Comparison of ENCODE assay signal across 35 cellular contexts in genomic region chr17:36786867-36787266, GRCh38.
DNase-seq lines count a peak whose midpoint lies in the region; ATAC-seq, FAIRE-seq and TF ChIP-seq lines count a peak whose summit lies in the region.
"Had no signal": no experiment of that assay in that cellular context is flagged by ENCODE, and none has a peak within 500 bp of the region (broad histone marks: within the 10 kb centered on the region; RNA-seq: fewer than 3 reads in every experiment).

No MANE protein-coding gene starts in this region.

- H3K9me3 Mint-ChIP-seq in activated CD4-positive, alpha-beta memory T cell treated with anti-CD3 and anti-CD28 coated beads for 36 hours, result no peaks in the 10 kb centered on the region
- no peaks in the 10 kb centered on the region for H3K9me3 Mint-ChIP-seq in activated CD4-positive, alpha-beta memory T cell treated with anti-CD3 and anti-CD28 coated beads, Interleukin-2, amount 10 ng/mL, durations not matched to agents 7 days and 5 days
- H3K9me3 Mint-ChIP-seq: CD4-positive, alpha-beta T cell; CD8-positive, alpha-beta T cell had no signal

- in situ Hi-C loops in K562 (cut with MboI), result no loop called here

- TF ChIP-seq EP300 in K562 (IDR thresholded peaks at IDR 0.05; ENCODE audit: low read length), result no peak

- H3K4me2 ChIP-seq in K562 (ENCODE audit: insufficient read depth, low read length), result no peak overlapping the region
- H3K4me2 ChIP-seq: A549; BLaER1; BLaER1 treated with 17β-estradiol and CSF1 and Interleukin-3, amounts not matched to agents 10 nM and 100 nM had no signal

- H3K27ac ChIP-seq in HEK293 (ENCODE audit: extremely low read depth, low read depth, low read length) (no peak overlapping the region), K562 (ENCODE audit: extremely low read depth, low read depth, low read length) (no peak overlapping the region)
- H3K27ac ChIP-seq: 22Rv1; A549; BLaER1; BLaER1 treated with 17β-estradiol and CSF1 and Interleukin-3, amounts not matched to agents 10 nM and 100 nM; C4-2B had no signal

- FAIRE-seq in K562 (lab: Jason Lieb, UNC), result no peak
- FAIRE-seq: A204.1, A549, D721Med had no signal

- H3K27me3 ChIP-seq in K562 (ENCODE audit: control insufficient read depth in 2 of 2, insufficient read depth in 2 of 2, low read length in 2 of 2), result peaks cover 3 to 39% of the 10 kb centered on the region in 2 experiments; a peak in 4 of 5 replicates
- H3K27me3 ChIP-seq: BE2C; BLaER1; BLaER1 treated with 17β-estradiol and CSF1 and Interleukin-3, amounts not matched to agents 10 nM and 100 nM had no signal

- H3K4me3 ChIP-seq in HEK293 (ENCODE audit: low read depth, low read length) (no peak overlapping the region), K562 (no peak overlapping the region)
- H3K4me3 ChIP-seq: A549; BLaER1; BLaER1 treated with 17β-estradiol and CSF1 and Interleukin-3, amounts not matched to agents 10 nM and 100 nM had no signal

- DNase-seq in activated CD4-positive, alpha-beta memory T cell treated with anti-CD3 and anti-CD28 coated beads for 36 hours, result no peak
- DNase-seq in activated CD4-positive, alpha-beta memory T cell treated with anti-CD3 and anti-CD28 coated beads, Interleukin-2, amount 10 ng/mL, durations not matched to agents 7 days and 5 days, result no peak
- DNase-seq in K562 (ENCODE audit: extremely low read depth in 1 of 4, low spot score in 3 of 4), result no peak
- DNase-seq: 8988T; ACHN; AML-193; BE2C; C1 segment of cervical spinal cord; Caco-2; Calu3; CD4-positive, alpha-beta memory T cell; CD4-positive, alpha-beta T cell; CD4-positive, CD25-positive, alpha-beta regulatory T cell; CD8-positive, alpha-beta memory T cell; CD8-positive, alpha-beta T cell; COR-L47; DMS 273 treated with DMSO at 0.1 percent for 48 hours; DMS153; DMS53; DMS79; DMS79 treated with DMSO at 0.1 percent for 48 hours; DND-41; EL had no signal

- H3K9ac ChIP-seq in K562 (ENCODE audit: insufficient read depth in 1 of 2, low read depth in 2 of 2, low read length in 2 of 2), result no peak overlapping the region
- H3K9ac ChIP-seq: BLaER1; BLaER1 treated with 17β-estradiol and CSF1 and Interleukin-3, amounts not matched to agents 10 nM and 100 nM had no signal

- no peak for TF ChIP-seq CTCF in HEK293 (tag by site-specific recombination; IDR thresholded peaks at IDR 0.05)
- no peak for TF ChIP-seq CTCF in K562 (IDR thresholded peaks at IDR 0.05 in 2 of 3, conservative IDR thresholded peaks at IDR 0.05 in 1 of 3; ENCODE audit: insufficient read depth in 2 of 3, low read depth in 1 of 3, low read length in 3 of 3)

- H3K36me3 ChIP-seq in HEK293 (ENCODE audit: control insufficient read depth in 2 of 2, insufficient read depth in 1 of 2, low read length in 2 of 2) (no peaks in the 10 kb centered on the region), K562 (ENCODE audit: control insufficient read depth, insufficient read depth, low read length) (no peaks in the 10 kb centered on the region)
- H3K36me3 ChIP-seq: BE2C; BLaER1; BLaER1 treated with 17β-estradiol and CSF1 and Interleukin-3, amounts not matched to agents 10 nM and 100 nM had no signal

- ATAC-seq in K562, result no peak
- ATAC-seq in GM19467 (IDR thresholded peaks at IDR 0.05; ENCODE audit: unreplicated experiment), result no peak
- ATAC-seq in HG02885 (IDR thresholded peaks at IDR 0.05; ENCODE audit: poor library complexity, unreplicated experiment), result no peak
- ATAC-seq: A549; CD8-positive, alpha-beta T cell had no signal

- no TSS peak for BruUV-seq in K562 (replicated peaks; lab: Mats Ljungman, UMichigan)

- WGBS in K562 (ENCODE audit: insufficient coverage, low coverage, missing lambda C conversion rate), result 0% methylated on average over 1 of the region's 2 CpGs

- H3K27me3 Mint-ChIP-seq in activated CD4-positive, alpha-beta memory T cell treated with anti-CD3 and anti-CD28 coated beads for 36 hours, result peaks cover 29% of the 10 kb centered on the region
- peaks cover 13% of the 10 kb centered on the region for H3K27me3 Mint-ChIP-seq in activated CD4-positive, alpha-beta memory T cell treated with anti-CD3 and anti-CD28 coated beads, Interleukin-2, amount 10 ng/mL, durations not matched to agents 7 days and 5 days

- POLR2A ChIA-PET in activated CD4-positive, alpha-beta memory T cell treated with anti-CD3 and anti-CD28 coated beads for 36 hours (lab: Charles Lee), result no interaction called here
- POLR2A ChIA-PET in activated CD4-positive, alpha-beta memory T cell treated with anti-CD3 and anti-CD28 coated beads, Interleukin-2, amount 10 ng/mL, durations not matched to agents 7 days and 5 days (lab: Charles Lee), result no interaction called here
- POLR2A ChIA-PET in HEK293 (lab: Yijun Ruan, JAX) (no interaction called here), K562 (lab: Yijun Ruan, JAX) (interaction anchor here (1.2 kb wide), 1 partner anchor 10 kb away, joined by 4 read pairs; no protein-coding TSS in a partner anchor)

- H2AFZ ChIP-seq in K562 (ENCODE audit: low read depth, low read length), result no peak overlapping the region

- H3K9me1 ChIP-seq in K562 (ENCODE audit: control insufficient read depth, insufficient read depth, low read length), result no peaks in the 10 kb centered on the region

- H3K4me1 ChIP-seq in HEK293 (ENCODE audit: control insufficient read depth, insufficient read depth, low read length), result no peaks in the 10 kb centered on the region
- H3K4me1 ChIP-seq in K562 (replicated peaks in 1 of 2; ENCODE audit: control insufficient read depth in 2 of 2, insufficient read depth in 2 of 2, low read length in 2 of 2), result no peaks in the 10 kb centered on the region
- H3K4me1 ChIP-seq: A549; BE2C; BLaER1; BLaER1 treated with 17β-estradiol and CSF1 and Interleukin-3, amounts not matched to agents 10 nM and 100 nM had no signal

- CTCF ChIA-PET in activated CD4-positive, alpha-beta memory T cell treated with anti-CD3 and anti-CD28 coated beads for 36 hours (lab: Charles Lee), result no interaction called here
- CTCF ChIA-PET in activated CD4-positive, alpha-beta memory T cell treated with anti-CD3 and anti-CD28 coated beads, Interleukin-2, amount 10 ng/mL, durations not matched to agents 7 days and 5 days (lab: Charles Lee), result no interaction called here
- CTCF ChIA-PET in HEK293 (lab: Yijun Ruan, JAX) (no interaction called here), K562 (lab: Yijun Ruan, JAX; ENCODE audit: low intra/inter-chr PET ratio) (no interaction called here)

- no peak overlapping the region for H3K4me3 Mint-ChIP-seq in activated CD4-positive, alpha-beta memory T cell treated with anti-CD3 and anti-CD28 coated beads for 36 hours
- no peak overlapping the region for H3K4me3 Mint-ChIP-seq in activated CD4-positive, alpha-beta memory T cell treated with anti-CD3 and anti-CD28 coated beads, Interleukin-2, amount 10 ng/mL, durations not matched to agents 7 days and 5 days
- H3K4me3 Mint-ChIP-seq: B cell; CD4-positive, alpha-beta memory T cell; CD4-positive, alpha-beta T cell; CD4-positive, CD25-positive, alpha-beta regulatory T cell; CD8-positive, alpha-beta memory T cell; CD8-positive, alpha-beta T cell had no signal

- H3K4me1 Mint-ChIP-seq in activated CD4-positive, alpha-beta memory T cell treated with anti-CD3 and anti-CD28 coated beads for 36 hours (ENCODE audit: low read depth), result no peaks in the 10 kb centered on the region
- no peaks in the 10 kb centered on the region for H3K4me1 Mint-ChIP-seq in activated CD4-positive, alpha-beta memory T cell treated with anti-CD3 and anti-CD28 coated beads, Interleukin-2, amount 10 ng/mL, durations not matched to agents 7 days and 5 days
- H3K4me1 Mint-ChIP-seq: B cell; CD14-positive monocyte; CD4-positive, alpha-beta memory T cell; CD8-positive, alpha-beta memory T cell had no signal

- TF ChIP-seq RAD21 in K562 (CRISPR knock-in tag; conservative IDR thresholded peaks at IDR 0.05 in 1 of 2, IDR thresholded peaks at IDR 0.05 in 1 of 2), result no peak

- H4K20me1 ChIP-seq in K562 (replicated peaks; ENCODE audit: control insufficient read depth, insufficient read depth, low read length), result no peaks in the 10 kb centered on the region
- H4K20me1 ChIP-seq: BLaER1 had no signal

- H3K79me2 ChIP-seq in K562 (ENCODE audit: control insufficient read depth, insufficient read depth, low read length), result no peaks in the 10 kb centered on the region

- H3K27ac Mint-ChIP-seq in activated CD4-positive, alpha-beta memory T cell treated with anti-CD3 and anti-CD28 coated beads for 36 hours, result peak overlapping the region; percentile 13
- H3K27ac Mint-ChIP-seq in activated CD4-positive, alpha-beta memory T cell treated with anti-CD3 and anti-CD28 coated beads, Interleukin-2, amount 10 ng/mL, durations not matched to agents 7 days and 5 days, result no peak overlapping the region
- H3K27ac Mint-ChIP-seq: B cell; CD4-positive, alpha-beta memory T cell; CD4-positive, alpha-beta T cell; CD4-positive, CD25-positive, alpha-beta regulatory T cell; CD8-positive, alpha-beta memory T cell; CD8-positive, alpha-beta T cell had no signal

- H3K9me3 ChIP-seq in HEK293 (ENCODE audit: control insufficient read depth, insufficient read depth, low read depth, low read length) (no peaks in the 10 kb centered on the region), K562 (replicated peaks; ENCODE audit: control insufficient read depth, insufficient read depth, low read depth, low read length) (no peaks in the 10 kb centered on the region)
- H3K9me3 ChIP-seq: BE2C, BLaER1, Caco-2 had no signal

- H3K36me3 Mint-ChIP-seq in activated CD4-positive, alpha-beta memory T cell treated with anti-CD3 and anti-CD28 coated beads for 36 hours, result no peaks in the 10 kb centered on the region
- no peaks in the 10 kb centered on the region for H3K36me3 Mint-ChIP-seq in activated CD4-positive, alpha-beta memory T cell treated with anti-CD3 and anti-CD28 coated beads, Interleukin-2, amount 10 ng/mL, durations not matched to agents 7 days and 5 days (ENCODE audit: low read depth)
- H3K36me3 Mint-ChIP-seq: CD14-positive monocyte; CD4-positive, alpha-beta memory T cell; CD4-positive, CD25-positive, alpha-beta regulatory T cell; CD8-positive, alpha-beta memory T cell; CD8-positive, alpha-beta T cell had no signal

- no peak for TF ChIP-seq POLR2A in K562 (conservative IDR thresholded peaks at IDR 0.05)

- intact Hi-C loops in activated CD4-positive, alpha-beta memory T cell treated with anti-CD3 and anti-CD28 coated beads for 36 hours (cut with micrococcal nuclease), result no loop called here
- intact Hi-C loops in K562 (cut with micrococcal nuclease), result no loop called here

TF ChIP-seq in HEK293, 187 proteins besides CTCF, POLR2A, EP300 and RAD21:
- no peak for TF ChIP-seq ZNF391 (tag by site-specific recombination; IDR thresholded peaks at IDR 0.05; ENCODE audit: borderline replicate concordance, low read depth)
- TF ChIP-seq ZNF366 (tag by site-specific recombination; conservative IDR thresholded peaks at IDR 0.05), result peak; percentile 61
